In genomic region chr10:23439452-23439919, GRCh38 we compare ENCODE assay signal across 8 cellular contexts. TPM values are rescaled to one million over a fixed set of nuclear protein-coding genes. Genes with fewer than 3 reads are reported as not detected.
DNase-seq lines count a peak whose midpoint lies in the region; ATAC-seq and TF ChIP-seq lines count a peak whose summit lies in the region.

No MANE protein-coding gene starts in this region.

- no peaks in the 10 kb centered on the region for H3K9me3 Mint-ChIP-seq in progenitor cell of endocrine pancreas (ENCODE audit: low read depth)

- peak; percentile 59 for DNase-seq in activated CD4-positive, CD25-positive, alpha-beta regulatory T cell treated with anti-CD3 and anti-CD28 coated beads, Interleukin-2, amount 50 U/mL, for 72 hours
- no peak for DNase-seq in foreskin keratinocyte
- DNase-seq in progenitor cell of endocrine pancreas (ENCODE audit: low spot score, unreplicated experiment), result no peak
- DNase-seq in GM19240 (ENCODE audit: insufficient read length, low spot score), result no peak

- H3K4me1 Mint-ChIP-seq in progenitor cell of endocrine pancreas (ENCODE audit: low read depth), result peaks cover 23% of the 10 kb centered on the region

- H3K27ac ChIP-seq in 22Rv1 (peak overlapping the region; percentile 65), foreskin keratinocyte (peak overlapping the region; percentile 88)

- H3K9ac ChIP-seq in skeletal muscle satellite cell (ENCODE audit: low read depth, low read length), result peak overlapping the region; percentile 92

- TF ChIP-seq CTCF in 22Rv1 (IDR thresholded peaks at IDR 0.05) (no peak), foreskin keratinocyte (conservative IDR thresholded peaks at IDR 0.05) (no peak), progenitor cell of endocrine pancreas (IDR thresholded peaks at IDR 0.05; ENCODE audit: unreplicated experiment) (no peak)

- no peak overlapping the region for H3K4me3 Mint-ChIP-seq in progenitor cell of endocrine pancreas (ENCODE audit: low read depth)

- no peaks in the 10 kb centered on the region for H3K9me3 ChIP-seq in skeletal muscle satellite cell (replicated peaks; ENCODE audit: low read length)

- no peak overlapping the region for H3K27ac Mint-ChIP-seq in progenitor cell of endocrine pancreas

- no peaks in the 10 kb centered on the region for H3K27me3 Mint-ChIP-seq in progenitor cell of endocrine pancreas

- H3K4me1 ChIP-seq in foreskin keratinocyte (no peaks in the 10 kb centered on the region), skeletal muscle satellite cell (ENCODE audit: control insufficient read depth, insufficient read depth, low read length) (peaks cover 20% of the 10 kb centered on the region)

- H3K4me2 ChIP-seq in skeletal muscle satellite cell (ENCODE audit: low read length), result peak overlapping the region; percentile 89

- peak overlapping the region; percentile 89 for H3K4me3 ChIP-seq in skeletal muscle satellite cell (ENCODE audit: low read length)

- peak; percentile 4 for ATAC-seq in GM18499 (IDR thresholded peaks at IDR 0.05; ENCODE audit: insufficient read depth, unreplicated experiment)
- peak; percentile 10 for ATAC-seq in HG03064 (IDR thresholded peaks at IDR 0.05; ENCODE audit: low read depth, unreplicated experiment)
- ATAC-seq in foreskin keratinocyte, result peak; percentile 1

- H3K36me3 ChIP-seq in skeletal muscle satellite cell (ENCODE audit: insufficient read depth, low read length), result no peaks in the 10 kb centered on the region

- no peaks in the 10 kb centered on the region for H3K27me3 ChIP-seq in foreskin keratinocyte
- H3K27me3 ChIP-seq in skeletal muscle satellite cell (ENCODE audit: control insufficient read depth, insufficient read depth, low read length), result no peaks in the 10 kb centered on the region

- H3K36me3 Mint-ChIP-seq in progenitor cell of endocrine pancreas (ENCODE audit: insufficient read depth), result no peaks in the 10 kb centered on the region

RNA-seq across cellular contexts. Expression of gene OTUD1, which starts 0.6 kb away (rescaled TPM):
- total RNA-seq in foreskin keratinocyte (5.5 and 7.6 TPM in 2 replicates), progenitor cell of endocrine pancreas (10.2 and 11.9 TPM in 2 replicates)
- polyA plus RNA-seq in foreskin keratinocyte, result 3.0 and 4.5 TPM in 2 replicates
- 1.1 and 1.8 TPM in 2 replicates for total RNA-seq in skeletal muscle satellite cell (2012; rRNA removed)
